ENCODE assay signal across 18 cellular contexts in the genomic region with DNA sequence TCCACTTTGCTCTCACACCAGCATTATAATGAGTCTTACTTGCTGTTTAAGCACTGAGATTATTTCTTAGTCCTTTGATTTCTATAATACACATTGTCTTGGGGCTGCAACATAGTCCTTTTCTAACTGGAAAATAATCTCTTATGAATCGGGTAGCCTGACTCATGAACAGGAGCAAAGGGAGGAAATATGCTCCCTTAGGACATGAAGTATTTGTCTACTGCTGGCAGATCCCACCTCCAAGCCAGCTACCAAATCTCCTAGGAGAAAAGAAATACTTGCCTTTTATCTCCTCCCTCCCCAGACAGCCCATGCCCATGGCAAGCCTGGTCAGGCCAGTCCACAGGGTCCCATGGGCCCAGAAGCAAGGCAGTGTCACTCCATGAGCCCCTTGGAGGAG. TPM values are rescaled to one million over a fixed set of nuclear protein-coding genes. Genes with fewer than 3 reads are reported as not detected.
"Had no signal": no experiment of that assay in that cellular context is flagged by ENCODE, and none has a peak within 500 bp of the region (broad histone marks: within the 10 kb centered on the region; RNA-seq: fewer than 3 reads in every experiment).

No MANE protein-coding gene starts in this region.

- ATAC-seq: foreskin keratinocyte, T-helper 17 cell had no signal

- H3K4me3 Mint-ChIP-seq: activated B cell treated with CpG ODN at 0.5 μM for 24 hours; activated CD8-positive, alpha-beta T cell treated with anti-CD3 and anti-CD28 coated beads for 36 hours; activated naive CD8-positive, alpha-beta T cell; activated T-cell treated with anti-CD3 and anti-CD28 coated beads, Interleukin-2, amount 50 U/mL, for 72 hours; immature natural killer cell; neural progenitor cell; stimulated activated memory B cell treated with anti-CD40 and anti-IgM and Interleukin-4, amounts not matched to agents 10 μg/mL and 1 μg/mL and 100 μg/mL, for 72 hours; T-helper 17 cell had no signal

- DNase-seq: activated B cell treated with CpG ODN at 0.5 μM for 24 hours; activated CD4-positive, alpha-beta T cell treated with anti-CD3 and anti-CD28 coated beads for 48 hours; activated CD8-positive, alpha-beta memory T cell treated with anti-CD3 and anti-CD28 coated beads, Interleukin-2, amount 50 U/mL, for 4 hours; activated gamma-delta T cell treated with Interleukin-2 at 50 U/mL for 16 hours; foreskin keratinocyte; immature natural killer cell; lower lobe of right lung; stimulated activated CD4-positive, alpha-beta T cell treated with anti-CD3 and anti-CD28 coated beads, Interleukin-12 subunit alpha, Interleukin-12 subunit beta, amount 100 ng/mL, for 4 hours; stimulated activated CD4-positive, alpha-beta T cell treated with anti-CD3 and anti-CD28 coated beads, Interleukin-2, amount 100 ng/mL, for 24 hours; T-helper 17 cell; transverse colon had no signal

- H3K4me2 ChIP-seq: neural progenitor cell had no signal

- H3K9ac ChIP-seq: neural progenitor cell, parathyroid adenoma had no signal

- H3K27ac ChIP-seq: foreskin keratinocyte, lower lobe of right lung, neural progenitor cell, parathyroid adenoma, transverse colon had no signal

- H3K9me3 ChIP-seq: lower lobe of right lung, transverse colon had no signal

- H3K27ac Mint-ChIP-seq: activated B cell treated with CpG ODN at 0.5 μM for 24 hours; activated CD8-positive, alpha-beta T cell treated with anti-CD3 and anti-CD28 coated beads for 36 hours; activated naive CD8-positive, alpha-beta T cell; activated T-cell treated with anti-CD3 and anti-CD28 coated beads, Interleukin-2, amount 50 U/mL, for 72 hours; immature natural killer cell; neural progenitor cell; stimulated activated memory B cell treated with anti-CD40 and anti-IgM and Interleukin-4, amounts not matched to agents 10 μg/mL and 1 μg/mL and 100 μg/mL, for 72 hours; T-helper 17 cell had no signal

- H3K27me3 Mint-ChIP-seq: activated B cell treated with CpG ODN at 0.5 μM for 24 hours; activated CD8-positive, alpha-beta T cell treated with anti-CD3 and anti-CD28 coated beads for 36 hours; activated naive CD8-positive, alpha-beta T cell; stimulated activated memory B cell treated with anti-CD40 and anti-IgM and Interleukin-4, amounts not matched to agents 10 μg/mL and 1 μg/mL and 100 μg/mL, for 72 hours; T-helper 17 cell had no signal

- H3K4me1 ChIP-seq: foreskin keratinocyte, lower lobe of right lung, neural progenitor cell, parathyroid adenoma, transverse colon had no signal

- H2AFZ ChIP-seq: neural progenitor cell, parathyroid adenoma had no signal

- H3K27me3 ChIP-seq: dorsolateral prefrontal cortex, foreskin keratinocyte, neural progenitor cell, transverse colon had no signal

- H3K36me3 ChIP-seq: neural progenitor cell had no signal

- H3K4me1 Mint-ChIP-seq: activated B cell treated with CpG ODN at 0.5 μM for 24 hours; immature natural killer cell; stimulated activated memory B cell treated with anti-CD40 and anti-IgM and Interleukin-4, amounts not matched to agents 10 μg/mL and 1 μg/mL and 100 μg/mL, for 72 hours had no signal

- H3K9me3 Mint-ChIP-seq: activated B cell treated with CpG ODN at 0.5 μM for 24 hours; activated CD8-positive, alpha-beta T cell treated with anti-CD3 and anti-CD28 coated beads for 36 hours; activated T-cell treated with anti-CD3 and anti-CD28 coated beads, Interleukin-2, amount 50 U/mL, for 72 hours; immature natural killer cell; neural progenitor cell; stimulated activated memory B cell treated with anti-CD40 and anti-IgM and Interleukin-4, amounts not matched to agents 10 μg/mL and 1 μg/mL and 100 μg/mL, for 72 hours had no signal

- H3K4me3 ChIP-seq: dorsolateral prefrontal cortex, lower lobe of right lung, neural progenitor cell, transverse colon had no signal

RNA-seq across cellular contexts. Expression of a gene that starts 37.0 kb away (rescaled TPM):
- polyA plus RNA-seq: immature natural killer cell had no signal
